1 cellular context compared by ENCODE assay signal in the genomic region with DNA sequence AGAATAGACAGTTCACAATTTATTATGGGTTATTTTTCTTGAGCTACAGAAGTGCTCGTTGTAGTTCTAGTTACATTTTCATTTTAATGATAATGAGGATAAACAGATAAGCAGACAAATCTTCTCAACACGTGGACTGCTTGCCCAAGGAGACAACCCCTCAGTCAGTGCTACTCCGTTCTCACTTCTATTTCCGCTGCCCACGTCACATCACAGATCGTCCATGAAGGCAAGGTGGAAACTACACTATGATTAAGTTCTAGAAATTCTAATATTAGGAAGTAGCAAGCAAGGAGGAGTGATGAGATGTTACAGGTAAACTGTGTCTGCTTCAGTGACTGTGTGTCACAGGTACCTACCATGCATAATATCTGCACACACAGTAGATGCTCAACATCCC.
TF ChIP-seq lines count a peak whose summit lies in the region.

No MANE protein-coding gene starts in this region.

TF ChIP-seq in GM12878, 131 proteins besides CTCF, POLR2A, EP300 and RAD21 (continued from another document):
- TF ChIP-seq, protein P1, sequence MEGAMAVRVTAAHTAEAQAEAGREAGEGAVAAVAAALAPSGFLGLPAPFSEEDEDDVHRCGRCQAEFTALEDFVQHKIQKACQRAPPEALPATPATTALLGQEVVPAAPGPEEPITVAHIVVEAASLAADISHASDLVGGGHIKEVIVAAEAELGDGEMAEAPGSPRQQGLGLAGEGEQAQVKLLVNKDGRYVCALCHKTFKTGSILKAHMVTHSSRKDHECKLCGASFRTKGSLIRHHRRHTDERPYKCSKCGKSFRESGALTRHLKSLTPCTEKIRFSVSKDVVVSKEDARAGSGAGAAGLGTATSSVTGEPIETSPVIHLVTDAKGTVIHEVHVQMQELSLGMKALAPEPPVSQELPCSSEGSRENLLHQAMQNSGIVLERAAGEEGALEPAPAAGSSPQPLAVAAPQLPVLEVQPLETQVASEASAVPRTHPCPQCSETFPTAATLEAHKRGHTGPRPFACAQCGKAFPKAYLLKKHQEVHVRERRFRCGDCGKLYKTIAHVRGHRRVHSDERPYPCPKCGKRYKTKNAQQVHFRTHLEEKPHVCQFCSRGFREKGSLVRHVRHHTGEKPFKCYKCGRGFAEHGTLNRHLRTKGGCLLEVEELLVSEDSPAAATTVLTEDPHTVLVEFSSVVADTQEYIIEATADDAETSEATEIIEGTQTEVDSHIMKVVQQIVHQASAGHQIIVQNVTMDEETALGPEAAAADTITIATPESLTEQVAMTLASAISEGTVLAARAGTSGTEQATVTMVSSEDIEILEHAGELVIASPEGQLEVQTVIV (IDR thresholded peaks at IDR 0.05; ENCODE audit: borderline replicate concordance, partially characterized antibody): no peak
- peak; percentile 70 for TF ChIP-seq CREM (IDR thresholded peaks at IDR 0.05; ENCODE audit: low read depth)
- no peak for TF ChIP-seq ZNF217 (IDR thresholded peaks at IDR 0.05)
- TF ChIP-seq, protein P2, sequence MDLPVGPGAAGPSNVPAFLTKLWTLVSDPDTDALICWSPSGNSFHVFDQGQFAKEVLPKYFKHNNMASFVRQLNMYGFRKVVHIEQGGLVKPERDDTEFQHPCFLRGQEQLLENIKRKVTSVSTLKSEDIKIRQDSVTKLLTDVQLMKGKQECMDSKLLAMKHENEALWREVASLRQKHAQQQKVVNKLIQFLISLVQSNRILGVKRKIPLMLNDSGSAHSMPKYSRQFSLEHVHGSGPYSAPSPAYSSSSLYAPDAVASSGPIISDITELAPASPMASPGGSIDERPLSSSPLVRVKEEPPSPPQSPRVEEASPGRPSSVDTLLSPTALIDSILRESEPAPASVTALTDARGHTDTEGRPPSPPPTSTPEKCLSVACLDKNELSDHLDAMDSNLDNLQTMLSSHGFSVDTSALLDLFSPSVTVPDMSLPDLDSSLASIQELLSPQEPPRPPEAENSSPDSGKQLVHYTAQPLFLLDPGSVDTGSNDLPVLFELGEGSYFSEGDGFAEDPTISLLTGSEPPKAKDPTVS (IDR thresholded peaks at IDR 0.05; ENCODE audit: low read depth, low read length): no peak
